In the genomic region with DNA sequence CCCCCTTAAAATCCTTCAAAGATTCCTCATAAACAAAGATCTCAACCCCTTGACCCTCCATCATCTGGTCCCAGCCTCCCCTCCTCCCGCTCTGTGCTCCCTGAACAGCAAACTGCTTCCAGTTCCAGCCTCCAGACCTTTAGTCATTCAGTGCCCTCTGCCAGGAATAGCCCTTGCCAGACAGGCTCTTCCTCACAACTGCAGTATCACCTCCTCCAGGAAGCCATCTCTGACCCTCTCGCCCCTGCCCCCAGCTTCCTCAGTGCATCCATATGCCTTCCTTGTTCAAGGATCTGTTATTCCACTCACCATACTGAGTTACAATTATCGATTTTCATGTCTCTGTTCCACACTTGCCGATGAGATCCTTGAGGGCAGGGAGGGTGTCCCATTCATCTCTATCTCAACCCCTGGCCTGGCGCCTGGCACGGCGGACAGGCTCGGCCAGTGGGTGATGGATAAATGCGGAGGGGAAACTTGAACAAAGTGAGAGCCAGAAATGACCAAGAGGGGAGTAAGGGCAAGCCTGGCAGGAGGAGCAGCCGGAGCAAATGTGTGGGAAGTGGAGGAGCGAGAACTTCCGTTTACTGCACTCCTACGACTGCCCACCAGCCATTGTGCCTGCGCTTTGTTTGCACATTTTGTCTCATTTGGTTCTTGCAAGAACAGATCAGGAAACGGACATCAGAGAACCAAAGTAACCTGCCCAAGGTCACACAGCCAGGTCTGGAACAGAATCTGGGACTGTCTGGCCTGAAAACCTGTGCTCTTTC, we compare ENCODE assay signal across 2 cellular contexts.
TF ChIP-seq lines count a peak whose summit lies in the region.

No MANE protein-coding gene starts in this region.

TF ChIP-seq in SK-N-SH, 30 proteins besides CTCF, POLR2A, EP300 and RAD21:
- TF ChIP-seq, protein P1, sequence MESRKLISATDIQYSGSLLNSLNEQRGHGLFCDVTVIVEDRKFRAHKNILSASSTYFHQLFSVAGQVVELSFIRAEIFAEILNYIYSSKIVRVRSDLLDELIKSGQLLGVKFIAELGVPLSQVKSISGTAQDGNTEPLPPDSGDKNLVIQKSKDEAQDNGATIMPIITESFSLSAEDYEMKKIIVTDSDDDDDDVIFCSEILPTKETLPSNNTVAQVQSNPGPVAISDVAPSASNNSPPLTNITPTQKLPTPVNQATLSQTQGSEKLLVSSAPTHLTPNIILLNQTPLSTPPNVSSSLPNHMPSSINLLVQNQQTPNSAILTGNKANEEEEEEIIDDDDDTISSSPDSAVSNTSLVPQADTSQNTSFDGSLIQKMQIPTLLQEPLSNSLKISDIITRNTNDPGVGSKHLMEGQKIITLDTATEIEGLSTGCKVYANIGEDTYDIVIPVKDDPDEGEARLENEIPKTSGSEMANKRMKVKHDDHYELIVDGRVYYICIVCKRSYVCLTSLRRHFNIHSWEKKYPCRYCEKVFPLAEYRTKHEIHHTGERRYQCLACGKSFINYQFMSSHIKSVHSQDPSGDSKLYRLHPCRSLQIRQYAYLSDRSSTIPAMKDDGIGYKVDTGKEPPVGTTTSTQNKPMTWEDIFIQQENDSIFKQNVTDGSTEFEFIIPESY (IDR thresholded peaks at IDR 0.05; ENCODE audit: borderline replicate concordance, low read depth) = no peak
- no peak for TF ChIP-seq TEAD4 (IDR thresholded peaks at IDR 0.05; ENCODE audit: borderline replicate concordance, insufficient read depth)
- TF ChIP-seq USF2 (IDR thresholded peaks at IDR 0.05; ENCODE audit: borderline replicate concordance, low read depth, low read length) = no peak
- no peak for TF ChIP-seq EZH2phosphoT487 (IDR thresholded peaks at IDR 0.05; ENCODE audit: borderline replicate concordance, low read depth)
- no peak for TF ChIP-seq JUND (IDR thresholded peaks at IDR 0.05)
- no peak for TF ChIP-seq TAF1 (IDR thresholded peaks at IDR 0.05; ENCODE audit: borderline replicate concordance, low read depth, low read length)
- no peak for TF ChIP-seq MXI1 (IDR thresholded peaks at IDR 0.05; ENCODE audit: low read depth, low read length)
- TF ChIP-seq GABPA (IDR thresholded peaks at IDR 0.05; ENCODE audit: low read depth) = no peak
- no peak for TF ChIP-seq FOXJ3 (CRISPR knock-in tag; IDR thresholded peaks at IDR 0.05)
- no peak for TF ChIP-seq USF1 (IDR thresholded peaks at IDR 0.05; ENCODE audit: borderline replicate concordance, low read depth)

TF ChIP-seq in SK-N-SH treated with all-trans-retinoic acid at 6 μM for 48 hours, 23 proteins besides CTCF, POLR2A, EP300 and RAD21 (continued from another document):
- TF ChIP-seq CREB5 (CRISPR knock-in tag; IDR thresholded peaks at IDR 0.05; ENCODE audit: low read depth) = no peak
- TF ChIP-seq, protein P2, sequence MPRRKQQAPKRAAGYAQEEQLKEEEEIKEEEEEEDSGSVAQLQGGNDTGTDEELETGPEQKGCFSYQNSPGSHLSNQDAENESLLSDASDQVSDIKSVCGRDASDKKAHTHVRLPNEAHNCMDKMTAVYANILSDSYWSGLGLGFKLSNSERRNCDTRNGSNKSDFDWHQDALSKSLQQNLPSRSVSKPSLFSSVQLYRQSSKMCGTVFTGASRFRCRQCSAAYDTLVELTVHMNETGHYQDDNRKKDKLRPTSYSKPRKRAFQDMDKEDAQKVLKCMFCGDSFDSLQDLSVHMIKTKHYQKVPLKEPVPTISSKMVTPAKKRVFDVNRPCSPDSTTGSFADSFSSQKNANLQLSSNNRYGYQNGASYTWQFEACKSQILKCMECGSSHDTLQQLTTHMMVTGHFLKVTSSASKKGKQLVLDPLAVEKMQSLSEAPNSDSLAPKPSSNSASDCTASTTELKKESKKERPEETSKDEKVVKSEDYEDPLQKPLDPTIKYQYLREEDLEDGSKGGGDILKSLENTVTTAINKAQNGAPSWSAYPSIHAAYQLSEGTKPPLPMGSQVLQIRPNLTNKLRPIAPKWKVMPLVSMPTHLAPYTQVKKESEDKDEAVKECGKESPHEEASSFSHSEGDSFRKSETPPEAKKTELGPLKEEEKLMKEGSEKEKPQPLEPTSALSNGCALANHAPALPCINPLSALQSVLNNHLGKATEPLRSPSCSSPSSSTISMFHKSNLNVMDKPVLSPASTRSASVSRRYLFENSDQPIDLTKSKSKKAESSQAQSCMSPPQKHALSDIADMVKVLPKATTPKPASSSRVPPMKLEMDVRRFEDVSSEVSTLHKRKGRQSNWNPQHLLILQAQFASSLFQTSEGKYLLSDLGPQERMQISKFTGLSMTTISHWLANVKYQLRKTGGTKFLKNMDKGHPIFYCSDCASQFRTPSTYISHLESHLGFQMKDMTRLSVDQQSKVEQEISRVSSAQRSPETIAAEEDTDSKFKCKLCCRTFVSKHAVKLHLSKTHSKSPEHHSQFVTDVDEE (CRISPR knock-in tag; IDR thresholded peaks at IDR 0.05) = no peak
- TF ChIP-seq GLIS3 (CRISPR knock-in tag; IDR thresholded peaks at IDR 0.05) = no peak
- no peak for TF ChIP-seq TCF4 (CRISPR knock-in tag; IDR thresholded peaks at IDR 0.05; ENCODE audit: borderline replicate concordance)
- TF ChIP-seq RARB (CRISPR knock-in tag; IDR thresholded peaks at IDR 0.05) = no peak
- TF ChIP-seq BACH2 (CRISPR knock-in tag; IDR thresholded peaks at IDR 0.05; ENCODE audit: borderline replicate concordance) = no peak
- no peak for TF ChIP-seq PATZ1 (CRISPR knock-in tag; IDR thresholded peaks at IDR 0.05; ENCODE audit: borderline replicate concordance)
- no peak for TF ChIP-seq PPARA (CRISPR knock-in tag; IDR thresholded peaks at IDR 0.05; ENCODE audit: borderline replicate concordance)
- TF ChIP-seq, protein P3, sequence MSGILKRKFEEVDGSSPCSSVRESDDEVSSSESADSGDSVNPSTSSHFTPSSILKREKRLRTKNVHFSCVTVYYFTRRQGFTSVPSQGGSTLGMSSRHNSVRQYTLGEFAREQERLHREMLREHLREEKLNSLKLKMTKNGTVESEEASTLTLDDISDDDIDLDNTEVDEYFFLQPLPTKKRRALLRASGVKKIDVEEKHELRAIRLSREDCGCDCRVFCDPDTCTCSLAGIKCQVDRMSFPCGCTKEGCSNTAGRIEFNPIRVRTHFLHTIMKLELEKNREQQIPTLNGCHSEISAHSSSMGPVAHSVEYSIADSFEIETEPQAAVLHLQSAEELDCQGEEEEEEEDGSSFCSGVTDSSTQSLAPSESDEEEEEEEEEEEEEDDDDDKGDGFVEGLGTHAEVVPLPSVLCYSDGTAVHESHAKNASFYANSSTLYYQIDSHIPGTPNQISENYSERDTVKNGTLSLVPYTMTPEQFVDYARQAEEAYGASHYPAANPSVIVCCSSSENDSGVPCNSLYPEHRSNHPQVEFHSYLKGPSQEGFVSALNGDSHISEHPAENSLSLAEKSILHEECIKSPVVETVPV (CRISPR knock-in tag; IDR thresholded peaks at IDR 0.05) = no peak
- TF ChIP-seq POU6F1 (CRISPR knock-in tag; IDR thresholded peaks at IDR 0.05; ENCODE audit: borderline replicate concordance, low read depth) = no peak
- TF ChIP-seq ESRRG (CRISPR knock-in tag; IDR thresholded peaks at IDR 0.05) = no peak
- TF ChIP-seq ZNF70 (CRISPR knock-in tag; IDR thresholded peaks at IDR 0.05) = no peak
- no peak for TF ChIP-seq ZFP30 (CRISPR knock-in tag; IDR thresholded peaks at IDR 0.05)
- no peak for TF ChIP-seq ARNTL (CRISPR knock-in tag; IDR thresholded peaks at IDR 0.05; ENCODE audit: borderline replicate concordance, low read depth)
- no peak for TF ChIP-seq ZNF565 (CRISPR knock-in tag; conservative IDR thresholded peaks at IDR 0.05; ENCODE audit: low read depth)
- TF ChIP-seq ZNF8 (CRISPR knock-in tag; IDR thresholded peaks at IDR 0.05) = no peak
